In genomic region chr2:1625281-1626001, GRCh38 we compare ENCODE assay signal across 9 cellular contexts.
DNase-seq lines count a peak whose midpoint lies in the region; ATAC-seq, FAIRE-seq and TF ChIP-seq lines count a peak whose summit lies in the region.
"Had no signal": no experiment of that assay in that cellular context is flagged by ENCODE, and none has a peak within 500 bp of the region (broad histone marks: within the 10 kb centered on the region; RNA-seq: fewer than 3 reads in every experiment).

No MANE protein-coding gene starts in this region.

- H3K27ac ChIP-seq in A549 (0 out of 6 replicates have a peak overlapping the region, but pooled peaks of 1 of the 2 experiments have one; percentile 6), H1 (ENCODE audit: low read depth, low read length) (peak overlapping the region; percentile 95), lower lobe of right lung (peak overlapping the region; percentile 67)

- peak overlapping the region; percentile 76 for H2BK120ac ChIP-seq in H1 (replicated peaks; ENCODE audit: low read depth, low read length)

- H3K9ac ChIP-seq in H1 (replicated peaks in 1 of 4; ENCODE audit: extremely low read depth in 1 of 4, low read depth in 3 of 4, low read length in 3 of 4) = peak overlapping the region in 3 of 4 experiments; percentile 58 to 70 (median 68); a peak in 6 of 7 replicates

- H4K8ac ChIP-seq in H1 (ENCODE audit: extremely low read depth, insufficient read depth, low read length) = peak overlapping the region; percentile 94

- no peak overlapping the region for H2AFZ ChIP-seq in H1 (ENCODE audit: low read length)

- H3K79me2 ChIP-seq in H1 (ENCODE audit: control insufficient read depth in 1 of 2, insufficient read depth in 2 of 2, low read length in 2 of 2) = no peaks in the 10 kb centered on the region

- intact Hi-C loops in lower lobe of right lung (cut with DNase I) = no loop called here

- H3K4me1 ChIP-seq in A549 (peaks cover 10% of the 10 kb centered on the region; the same call in 1 of the 3 replicates), H1 (replicated peaks in 1 of 4; ENCODE audit: control insufficient read depth in 3 of 4, insufficient read depth in 4 of 4, low read length in 3 of 4) (peaks cover 7 to 19% (median 13%) of the 10 kb centered on the region in 4 experiments), lower lobe of right lung (peaks cover 29% of the 10 kb centered on the region)

- H3K27me3 ChIP-seq in H1 (replicated peaks in 1 of 4; ENCODE audit: control insufficient read depth in 3 of 4, extremely low read depth in 1 of 4, insufficient read depth in 3 of 4, low read length in 3 of 4) (no peaks in the 10 kb centered on the region; a peak in 1 of 7 replicates), lower lobe of right lung (ENCODE audit: low read depth) (no peaks in the 10 kb centered on the region)

- H3K79me1 ChIP-seq in H1 (ENCODE audit: low read depth, low read length) = no peaks in the 10 kb centered on the region

- peak overlapping the region; percentile 82 for H3K56ac ChIP-seq in H1 (replicated peaks; ENCODE audit: insufficient read length, low read depth, low read length)

- TF ChIP-seq CTCF in A549 (IDR thresholded peaks at IDR 0.05) = no peak
- no peak for TF ChIP-seq CTCF in LNCaP clone FGC (IDR thresholded peaks at IDR 0.05; ENCODE audit: control insufficient read depth, extremely low read depth, insufficient read depth)
- no peak for TF ChIP-seq CTCF in H1 (IDR thresholded peaks at IDR 0.05; ENCODE audit: control extremely low read depth in 1 of 3, insufficient read depth in 1 of 3, low read depth in 1 of 3, low read length in 3 of 3)
- TF ChIP-seq CTCF in lower lobe of right lung (IDR thresholded peaks at IDR 0.05) = no peak

- peak overlapping the region; percentile 98 for H4K91ac ChIP-seq in H1 (replicated peaks; ENCODE audit: insufficient read length, low read length)

- peak overlapping the region; percentile 100 for H2BK12ac ChIP-seq in H1 (ENCODE audit: low read depth, low read length)

- no peaks in the 10 kb centered on the region for H4K20me1 ChIP-seq in H1 (replicated peaks in 1 of 2; ENCODE audit: control insufficient read depth in 1 of 2, insufficient read depth in 2 of 2, low read length in 2 of 2)

- DNase-seq in A549 (ENCODE audit: low read depth in 1 of 2, low spot score in 1 of 2) (peak in 1 of 2 experiments; percentile 40), LNCaP clone FGC (ENCODE audit: low read depth) (peak; percentile 90), H1 (ENCODE audit: low read depth in 1 of 2, low spot score in 2 of 2) (peak; percentile 81 to 86), lower lobe of right lung (peak; percentile 68), KG1 (lab: John Stamatoyannopoulos, UW) (no peak), NCI-H1092 (lab: John Stamatoyannopoulos, UW) (no peak)
- DNase-seq in activated effector memory CD4-positive, alpha-beta T cell treated with anti-CD3 and anti-CD28 coated beads, Interleukin-2, amount 50 U/mL, for 16 hours = no peak

- H2BK5ac ChIP-seq in H1 (ENCODE audit: low read depth, low read length) = peak overlapping the region; percentile 100

- 0 out of 3 replicates have a peak, but pooled peaks cover 8% of the 10 kb centered on the region for H3K9me3 ChIP-seq in A549
- H3K9me3 ChIP-seq in H1 (ENCODE audit: insufficient read depth in 2 of 2, low read depth in 1 of 2, low read length in 1 of 2) = no peaks in the 10 kb centered on the region
- H3K9me3 ChIP-seq in lower lobe of right lung = no peaks in the 10 kb centered on the region

- peak overlapping the region; percentile 97 for H2AK5ac ChIP-seq in H1 (ENCODE audit: low read depth, low read length)

- H4K5ac ChIP-seq in H1 (ENCODE audit: insufficient read length, low read depth, low read length) = peak overlapping the region; percentile 91

- TF ChIP-seq POLR2A in A549 (IDR thresholded peaks at IDR 0.05; ENCODE audit: low read length) = no peak
- peak; percentile 75 to 90 for TF ChIP-seq POLR2A in H1 (IDR thresholded peaks at IDR 0.05; ENCODE audit: control extremely low read depth in 1 of 2, low read depth in 2 of 2, low read length in 2 of 2)

- H3K36me3 ChIP-seq in H1 (ENCODE audit: control insufficient read depth in 2 of 4, insufficient read depth in 4 of 4, low read length in 3 of 4) (peaks cover 0 to 16% (median 2%) of the 10 kb centered on the region in 4 experiments; a peak in 3 of 8 replicates), lower lobe of right lung (no peaks in the 10 kb centered on the region)

- CTCF ChIA-PET in A549 (lab: Yijun Ruan, JAX) (interaction anchor here (0.6 to 2.6 kb wide), 6 partner anchors 9 to 920 kb away, joined by 3 to 8 read pairs (median 3); no protein-coding TSS in a partner anchor), H1 (lab: Charles Lee; ENCODE audit: partially characterized antibody) (interaction anchor here (0.6 to 3.6 kb wide), 15 partner anchors 9 to 1111 kb away, joined by 3 to 26 read pairs (median 4); no protein-coding TSS in a partner anchor)

- H3K14ac ChIP-seq in H1 (ENCODE audit: insufficient read length) = no peak overlapping the region

- H3K18ac ChIP-seq in H1 (ENCODE audit: extremely low read depth, low read length) = peak overlapping the region; percentile 94

- H2BK15ac ChIP-seq in H1 (ENCODE audit: low read length) = no peak overlapping the region

- no peak for TF ChIP-seq EP300 in A549 (IDR thresholded peaks at IDR 0.05)
- TF ChIP-seq EP300 in H1 (IDR thresholded peaks at IDR 0.05; ENCODE audit: borderline replicate concordance in 1 of 2, low read depth in 2 of 2, low read length in 2 of 2) = peak in 1 of 2 experiments; percentile 97; a peak in 2 of 3 replicates

- peak overlapping the region; percentile 64 for H3K4ac ChIP-seq in H1 (replicated peaks; ENCODE audit: insufficient read length, low read depth, low read length)

- H3K23me2 ChIP-seq in H1 (ENCODE audit: low read depth, low read length) = peaks cover 2% of the 10 kb centered on the region; the same call in 1 of the 2 replicates

- H2BK20ac ChIP-seq in H1 (ENCODE audit: low read length) = peak overlapping the region; percentile 95

- H3K4me2 ChIP-seq in A549 (peak overlapping the region; percentile 44), H1 (ENCODE audit: insufficient read depth in 1 of 2, low read depth in 2 of 2, low read length in 2 of 2) (peak overlapping the region; percentile 72 to 86)

- ATAC-seq in A549 = peak; percentile 54; a peak in 5 of 6 replicates
- peak; percentile 86 to 91 for ATAC-seq in lower lobe of right lung
- no peak for ATAC-seq in HG03354 (IDR thresholded peaks at IDR 0.05; ENCODE audit: poor library complexity, severe bottlenecking, unreplicated experiment)

- FAIRE-seq in A549 (lab: Jason Lieb, UNC) (no peak), H1 (lab: Jason Lieb, UNC) (peak; percentile 85)
- FAIRE-seq: islet of Langerhans had no signal

- no peak overlapping the region for H3K23ac ChIP-seq in H1 (ENCODE audit: insufficient read length)

- POLR2A ChIA-PET in A549 (lab: Yijun Ruan, JAX) (no interaction called here), H1 (lab: Charles Lee; ENCODE audit: partially characterized antibody) (interaction anchor here (0.7 to 4.5 kb wide), 43 partner anchors 9 to 886 kb away, joined by 3 to 57 read pairs (median 4); partner anchors contain the start of gene PXDN)

- 12% methylated on average over 20 of the region's 20 CpGs for WGBS in A549 (ENCODE audit: missing lambda C conversion rate)
- 15% methylated on average over 20 of the region's 20 CpGs; no CpG with 5 or more reads in 1 of the 2 experiments for WGBS in H1 (ENCODE audit: extremely low coverage in 1 of 2, insufficient coverage in 1 of 2, insufficient read length in 1 of 2, insufficient replicate concordance in 2 of 2, low coverage in 1 of 2, low lambda C conversion rate in 2 of 2, missing lambda C conversion rate in 1 of 2), 2 experiments

- no peak overlapping the region for H3K4me3 ChIP-seq in A549
- peak overlapping the region; percentile 10; the same call in 1 of the 2 replicates for H3K4me3 ChIP-seq in LNCaP clone FGC (ENCODE audit: low read depth, low read length)
- peak overlapping the region; percentile 25 to 56 (median 33) for H3K4me3 ChIP-seq in H1 (ENCODE audit: extremely low read depth in 1 of 4, insufficient read depth in 2 of 4, low read depth in 3 of 4, low read length in 4 of 4)
- H3K4me3 ChIP-seq in lower lobe of right lung = no peak overlapping the region

- TF ChIP-seq RAD21 in A549 (conservative IDR thresholded peaks at IDR 0.05 in 1 of 2, IDR thresholded peaks at IDR 0.05 in 1 of 2) (no peak), H1 (IDR thresholded peaks at IDR 0.05 in 1 of 2, conservative IDR thresholded peaks at IDR 0.05 in 1 of 2; ENCODE audit: low read depth in 2 of 2, low read length in 2 of 2) (peak in 1 of 2 experiments; percentile 6; a peak in 1 of 4 replicates)

TF ChIP-seq in A549, 52 proteins besides CTCF, POLR2A, EP300 and RAD21 (continues in another document):
- TF ChIP-seq GATA3 (IDR thresholded peaks at IDR 0.05; ENCODE audit: borderline replicate concordance) (no peak), SREBF2 (IDR thresholded peaks at IDR 0.05) (no peak)
- TF ChIP-seq, protein P1, sequence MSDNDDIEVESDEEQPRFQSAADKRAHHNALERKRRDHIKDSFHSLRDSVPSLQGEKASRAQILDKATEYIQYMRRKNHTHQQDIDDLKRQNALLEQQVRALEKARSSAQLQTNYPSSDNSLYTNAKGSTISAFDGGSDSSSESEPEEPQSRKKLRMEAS (IDR thresholded peaks at IDR 0.05) = no peak

TF ChIP-seq in H1, 55 proteins besides CTCF, POLR2A, EP300 and RAD21 (continues in another document):
- TF ChIP-seq ASH2L (IDR thresholded peaks at IDR 0.05; ENCODE audit: low read length) = peak; percentile 99
- TF ChIP-seq RNF2 (IDR thresholded peaks at IDR 0.05; ENCODE audit: borderline replicate concordance, low read depth, low read length, missing control alignments, poor library complexity, severe bottlenecking) = no peak
- peak in 1 of 2 experiments; percentile 70; a peak in 1 of 4 replicates for TF ChIP-seq HDAC2 (IDR thresholded peaks at IDR 0.05; ENCODE audit: borderline replicate concordance in 1 of 2, low read depth in 2 of 2, low read length in 2 of 2)
- no peak for TF ChIP-seq SP4 (IDR thresholded peaks at IDR 0.05; ENCODE audit: low read length)
- TF ChIP-seq CTBP2 (IDR thresholded peaks at IDR 0.05; ENCODE audit: borderline replicate concordance, insufficient read depth, insufficient read length, low read length) = peak; percentile 59
- TF ChIP-seq TAF1 (IDR thresholded peaks at IDR 0.05; ENCODE audit: low read depth, low read length) = no peak; the same call in 1 of the 2 replicates
- TF ChIP-seq SIRT6 (IDR thresholded peaks at IDR 0.05; ENCODE audit: low read length) = no peak
- TF ChIP-seq YY1 (IDR thresholded peaks at IDR 0.05; ENCODE audit: low read depth, low read length) = 0 out of 2 replicates have a peak, but pooled peaks have one; percentile 7
- TF ChIP-seq POU5F1 (IDR thresholded peaks at IDR 0.05; ENCODE audit: low read depth, low read length) = no peak
- 0 out of 2 replicates have a peak, but pooled peaks have one; percentile 73 for TF ChIP-seq KDM1A (IDR thresholded peaks at IDR 0.05; ENCODE audit: borderline replicate concordance, low read length)
- 0 out of 2 replicates have a peak, but pooled peaks have one; percentile 20 for TF ChIP-seq PHF8 (conservative IDR thresholded peaks at IDR 0.05; ENCODE audit: low read depth, low read length)
- TF ChIP-seq HDAC6 (IDR thresholded peaks at IDR 0.05; ENCODE audit: low read depth, low read length) = no peak
- no peak for TF ChIP-seq GABPA (IDR thresholded peaks at IDR 0.05; ENCODE audit: borderline replicate concordance, insufficient read depth, low read length)

Comparison
In these comparisons a context has a peak if more than half of its experiments do, and no peak if none do; other contexts are left out.
1. DNase-seq: peak in LNCaP clone FGC (single experiment), H1 (2 of 2) and lower lobe of right lung (single experiment); none in activated effector memory CD4-positive, alpha-beta T cell treated with anti-CD3 and anti-CD28 coated beads, Interleukin-2, amount 50 U/mL, for 16 hours (single experiment), KG1 (single experiment) and NCI-H1092 (single experiment).
2. H3K4me3 ChIP-seq: peak in LNCaP clone FGC (single experiment) and H1 (4 of 4); none in A549 (single experiment) and lower lobe of right lung (single experiment).
3. Of the 18 proteins assayed by ChIP-seq in both H1 and A549: peak only in H1: CEBPB, CHD2, E2F6, JUN, KDM1A, PHF8 and 1 more; only in A549: none; in both: none; in neither: 8; mixed calls (peak in some experiments, not most) for 3.